Comparison of ENCODE assay signal across 21 cellular contexts in the genomic region with DNA sequence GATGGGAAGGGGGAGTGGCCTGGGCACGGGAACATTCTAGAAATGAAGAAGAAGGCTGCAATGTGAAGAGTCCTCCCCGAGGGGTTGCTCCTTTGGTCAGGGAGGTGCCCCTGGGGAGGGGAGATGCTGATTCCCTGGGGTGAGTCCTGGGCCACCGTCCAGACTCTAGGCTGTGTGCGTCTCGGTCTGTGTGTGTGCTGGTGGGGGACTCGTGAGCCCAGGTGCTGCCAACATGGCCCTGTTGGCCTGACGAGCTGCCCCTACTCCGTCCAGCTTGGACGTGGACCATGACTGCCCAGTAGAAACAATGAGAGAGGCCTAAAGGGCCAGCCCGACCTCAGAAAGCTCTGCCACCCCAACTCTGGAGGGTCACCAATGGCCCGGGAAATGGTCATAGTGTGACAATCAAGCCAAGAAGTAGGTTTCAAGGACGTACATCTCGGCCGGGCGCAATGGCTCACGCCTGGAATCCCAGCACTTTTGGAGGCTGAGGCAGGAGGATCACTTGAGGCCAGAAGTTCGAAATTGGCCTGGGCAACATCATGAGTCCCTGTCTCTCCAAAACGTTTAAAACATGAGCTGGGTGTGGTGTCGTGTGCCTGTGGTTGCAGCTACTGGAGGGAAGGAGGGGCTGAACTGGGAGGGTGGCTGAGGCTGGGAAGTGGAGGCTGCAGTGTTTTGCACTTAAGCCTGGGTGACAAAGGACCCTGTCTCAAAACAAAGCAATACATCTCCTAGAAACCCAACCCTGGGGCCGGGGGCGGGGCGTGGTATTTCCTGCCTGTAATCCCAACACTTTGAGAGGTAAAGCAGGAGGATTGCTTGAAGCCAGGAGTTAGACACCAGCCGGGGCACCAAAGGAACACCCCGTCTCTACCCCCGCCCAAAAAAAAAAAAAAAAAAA. TPM values are rescaled to one million over a fixed set of nuclear protein-coding genes. Genes with fewer than 3 reads are reported as not detected.
"Had no signal": no experiment of that assay in that cellular context is flagged by ENCODE, and none has a peak within 500 bp of the region (broad histone marks: within the 10 kb centered on the region; RNA-seq: fewer than 3 reads in every experiment).

No MANE protein-coding gene starts in this region.

- H3K27ac ChIP-seq: lower lobe of right lung, parathyroid adenoma, sigmoid colon, thoracic aorta, upper lobe of left lung had no signal

- H2AFZ ChIP-seq: parathyroid adenoma had no signal

- H3K4me1 ChIP-seq: lower lobe of right lung, parathyroid adenoma had no signal

- H3K27ac Mint-ChIP-seq: activated CD4-positive, alpha-beta memory T cell treated with anti-CD3 and anti-CD28 coated beads, Interleukin-2, amount 10 ng/mL, durations not matched to agents 7 days and 5 days; activated CD8-positive, alpha-beta memory T cell treated with anti-CD3 and anti-CD28 coated beads, Interleukin-2, amount 10 ng/mL, durations not matched to agents 7 days and 5 days; activated T-helper 17 cell treated with anti-CD3 and anti-CD28 coated beads, Interleukin-2, amount 50 U/mL, for 72 hours; brain; natural killer cell; stimulated activated memory B cell treated with anti-CD40 and anti-IgM and Interleukin-4, amounts not matched to agents 10 μg/mL and 1 μg/mL and 100 μg/mL, for 72 hours had no signal

- H3K9ac ChIP-seq: parathyroid adenoma had no signal

- H3K9me3 ChIP-seq: lower lobe of right lung, sigmoid colon, thoracic aorta, upper lobe of left lung had no signal

- ATAC-seq: activated CD8-positive, alpha-beta memory T cell treated with anti-CD3 and anti-CD28 coated beads, Interleukin-2, amount 10 ng/mL, durations not matched to agents 7 days and 5 days; activated T-helper 17 cell treated with anti-CD3 and anti-CD28 coated beads, Interleukin-2, amount 50 U/mL, for 72 hours; lower lobe of right lung; natural killer cell; stimulated activated memory B cell treated with anti-CD40 and anti-IgM and Interleukin-4, amounts not matched to agents 10 μg/mL and 1 μg/mL and 100 μg/mL, for 72 hours had no signal

- H3K9me3 Mint-ChIP-seq: activated CD4-positive, alpha-beta memory T cell treated with anti-CD3 and anti-CD28 coated beads, Interleukin-2, amount 10 ng/mL, durations not matched to agents 7 days and 5 days; activated T-helper 17 cell treated with anti-CD3 and anti-CD28 coated beads, Interleukin-2, amount 50 U/mL, for 72 hours; natural killer cell; stimulated activated memory B cell treated with anti-CD40 and anti-IgM and Interleukin-4, amounts not matched to agents 10 μg/mL and 1 μg/mL and 100 μg/mL, for 72 hours had no signal

- H3K36me3 ChIP-seq: lower lobe of right lung, sigmoid colon, thoracic aorta, upper lobe of left lung had no signal

- H3K4me3 Mint-ChIP-seq: activated CD4-positive, alpha-beta memory T cell treated with anti-CD3 and anti-CD28 coated beads, Interleukin-2, amount 10 ng/mL, durations not matched to agents 7 days and 5 days; activated CD8-positive, alpha-beta memory T cell treated with anti-CD3 and anti-CD28 coated beads, Interleukin-2, amount 10 ng/mL, durations not matched to agents 7 days and 5 days; activated T-helper 17 cell treated with anti-CD3 and anti-CD28 coated beads, Interleukin-2, amount 50 U/mL, for 72 hours; brain; natural killer cell; stimulated activated memory B cell treated with anti-CD40 and anti-IgM and Interleukin-4, amounts not matched to agents 10 μg/mL and 1 μg/mL and 100 μg/mL, for 72 hours had no signal

- DNase-seq: activated CD4-positive, alpha-beta memory T cell treated with anti-CD3 and anti-CD28 coated beads, Interleukin-2, amount 10 ng/mL, durations not matched to agents 7 days and 5 days; activated CD4-positive, alpha-beta T cell treated with anti-CD3 and anti-CD28 coated beads for 48 hours; activated CD4-positive, CD25-positive, alpha-beta regulatory T cell; activated CD8-positive, alpha-beta memory T cell treated with anti-CD3 and anti-CD28 coated beads, Interleukin-2, amount 10 ng/mL, durations not matched to agents 7 days and 5 days; activated naive CD4-positive, alpha-beta T cell treated with Interleukin-2 at 50 U/mL for 16 hours; activated T-cell treated with anti-CD3 and anti-CD28 coated beads, Interleukin-2, amount 50 U/mL, for 1 hour; caudate nucleus; foreskin melanocyte; hypothalamus; islet precursor cell; lower lobe of right lung; natural killer cell; sigmoid colon; stimulated activated CD4-positive, alpha-beta T cell treated with anti-CD3 and anti-CD28 coated beads, Interleukin-4, amount 100 ng/mL, for 24 hours; upper lobe of left lung had no signal

- H3K4me3 ChIP-seq: lower lobe of right lung, sigmoid colon, thoracic aorta, upper lobe of left lung had no signal

- H3K4me1 Mint-ChIP-seq: activated CD4-positive, alpha-beta memory T cell treated with anti-CD3 and anti-CD28 coated beads, Interleukin-2, amount 10 ng/mL, durations not matched to agents 7 days and 5 days; activated CD8-positive, alpha-beta memory T cell treated with anti-CD3 and anti-CD28 coated beads, Interleukin-2, amount 10 ng/mL, durations not matched to agents 7 days and 5 days; activated T-helper 17 cell treated with anti-CD3 and anti-CD28 coated beads, Interleukin-2, amount 50 U/mL, for 72 hours; natural killer cell had no signal

- H3K36me3 Mint-ChIP-seq: activated CD8-positive, alpha-beta memory T cell treated with anti-CD3 and anti-CD28 coated beads, Interleukin-2, amount 10 ng/mL, durations not matched to agents 7 days and 5 days; brain; natural killer cell; stimulated activated memory B cell treated with anti-CD40 and anti-IgM and Interleukin-4, amounts not matched to agents 10 μg/mL and 1 μg/mL and 100 μg/mL, for 72 hours had no signal

RNA-seq across cellular contexts. Expression of gene LHX3, which starts 17.0 kb away (rescaled TPM):
- total RNA-seq: activated CD8-positive, alpha-beta memory T cell treated with anti-CD3 and anti-CD28 coated beads, Interleukin-2, amount 10 ng/mL, durations not matched to agents 7 days and 5 days; epithelial cell of proximal tubule; lower lobe of right lung; sigmoid colon; thoracic aorta had no signal
- polyA plus RNA-seq: sigmoid colon had no signal
